ENCODE assay signal across 15 cellular contexts in genomic region chr15:28105793-28106192, GRCh38. TPM values are rescaled to one million over a fixed set of nuclear protein-coding genes. Genes with fewer than 3 reads are reported as not detected.
DNase-seq lines count a peak whose midpoint lies in the region; ATAC-seq, FAIRE-seq and TF ChIP-seq lines count a peak whose summit lies in the region.
"Had no signal": no experiment of that assay in that cellular context is flagged by ENCODE, and none has a peak within 500 bp of the region (broad histone marks: within the 10 kb centered on the region; RNA-seq: fewer than 3 reads in every experiment).

No MANE protein-coding gene starts in this region.

- H3K4me1 Mint-ChIP-seq in activated CD8-positive, alpha-beta T cell treated with anti-CD3 and anti-CD28 coated beads, Interleukin-2, amount 10 ng/mL, durations not matched to agents 7 days and 5 days (ENCODE audit: low read depth), result peaks cover 16% of the 10 kb centered on the region
- H3K4me1 Mint-ChIP-seq in stimulated activated memory B cell treated with anti-CD40 and anti-IgM and Interleukin-4, amounts not matched to agents 10 μg/mL and 1 μg/mL and 100 μg/mL, for 72 hours, result peaks cover 23% of the 10 kb centered on the region

- H3K36me3 Mint-ChIP-seq in activated CD8-positive, alpha-beta T cell treated with anti-CD3 and anti-CD28 coated beads, Interleukin-2, amount 10 ng/mL, durations not matched to agents 7 days and 5 days (ENCODE audit: low read depth), result peaks cover 1% of the 10 kb centered on the region
- H3K36me3 Mint-ChIP-seq in stimulated activated memory B cell treated with anti-CD40 and anti-IgM and Interleukin-4, amounts not matched to agents 10 μg/mL and 1 μg/mL and 100 μg/mL, for 72 hours, result no peaks in the 10 kb centered on the region

- H3K27ac Mint-ChIP-seq in activated CD8-positive, alpha-beta T cell treated with anti-CD3 and anti-CD28 coated beads, Interleukin-2, amount 10 ng/mL, durations not matched to agents 7 days and 5 days, result no peak overlapping the region
- no peak overlapping the region for H3K27ac Mint-ChIP-seq in stimulated activated memory B cell treated with anti-CD40 and anti-IgM and Interleukin-4, amounts not matched to agents 10 μg/mL and 1 μg/mL and 100 μg/mL, for 72 hours

- H3K36me3 ChIP-seq in right atrium auricular region, result no peaks in the 10 kb centered on the region
- peaks cover 0 to 2% of the 10 kb centered on the region in 2 donors for H3K36me3 ChIP-seq in lung (ENCODE audit: control insufficient read depth in 2 of 2, insufficient read depth in 2 of 2, low read length in 2 of 2)

- whole genome bisulfite sequencing in lung, 2 donors, result 88% methylated on average over 5 of the region's 5 CpGs

- H3K4me3 ChIP-seq in right atrium auricular region, result no peak overlapping the region
- H3K4me3 ChIP-seq in lung, result peak overlapping the region; percentile 16

- no peak for FAIRE-seq in frontal cortex (lab: Jason Lieb, UNC)

- H3K4me1 ChIP-seq in right atrium auricular region (peaks cover 0 to 15% of the 10 kb centered on the region in 2 donors), lung (ENCODE audit: control insufficient read depth in 2 of 2, insufficient read depth in 2 of 2, low read length in 2 of 2) (peaks cover 4 to 7% of the 10 kb centered on the region in 2 donors)

- CTCF ChIA-PET in activated CD8-positive, alpha-beta T cell treated with anti-CD3 and anti-CD28 coated beads, Interleukin-2, amount 10 ng/mL, durations not matched to agents 7 days and 5 days (lab: Charles Lee), result no interaction called here

- peak overlapping the region; percentile 47 for H3K4me3 Mint-ChIP-seq in activated CD8-positive, alpha-beta T cell treated with anti-CD3 and anti-CD28 coated beads, Interleukin-2, amount 10 ng/mL, durations not matched to agents 7 days and 5 days
- peak overlapping the region; percentile 32 for H3K4me3 Mint-ChIP-seq in stimulated activated memory B cell treated with anti-CD40 and anti-IgM and Interleukin-4, amounts not matched to agents 10 μg/mL and 1 μg/mL and 100 μg/mL, for 72 hours

- intact Hi-C loops in Right ventricle myocardium inferior (cut with DNase I), result no loop called here

- H3K27me3 Mint-ChIP-seq in activated CD8-positive, alpha-beta T cell treated with anti-CD3 and anti-CD28 coated beads, Interleukin-2, amount 10 ng/mL, durations not matched to agents 7 days and 5 days (ENCODE audit: low read depth), result peaks cover 28% of the 10 kb centered on the region
- peaks cover 36% of the 10 kb centered on the region for H3K27me3 Mint-ChIP-seq in stimulated activated memory B cell treated with anti-CD40 and anti-IgM and Interleukin-4, amounts not matched to agents 10 μg/mL and 1 μg/mL and 100 μg/mL, for 72 hours

- H3K27me3 ChIP-seq in right atrium auricular region, result no peaks in the 10 kb centered on the region
- H3K27me3 ChIP-seq in lung (ENCODE audit: control insufficient read depth, insufficient read depth), result no peaks in the 10 kb centered on the region
- H3K27me3 ChIP-seq: testis had no signal

- H3K27ac ChIP-seq in right atrium auricular region (no peak overlapping the region), lung (ENCODE audit: low read depth in 1 of 2, low read length in 1 of 2) (no peak overlapping the region)

- POLR2A ChIA-PET in activated CD8-positive, alpha-beta T cell treated with anti-CD3 and anti-CD28 coated beads, Interleukin-2, amount 10 ng/mL, durations not matched to agents 7 days and 5 days (lab: Charles Lee), result no interaction called here

- TF ChIP-seq CTCF in right atrium auricular region (IDR thresholded peaks at IDR 0.05) (no peak), lung (IDR thresholded peaks at IDR 0.05; ENCODE audit: control extremely low read depth, extremely low read depth) (no peak)

- no peaks in the 10 kb centered on the region for H3K9me3 ChIP-seq in right atrium auricular region
- peaks cover 0 to 5% of the 10 kb centered on the region in 2 donors for H3K9me3 ChIP-seq in lung (ENCODE audit: control insufficient read depth in 2 of 2, insufficient read depth in 1 of 2, low read length in 1 of 2)
- H3K9me3 ChIP-seq: testis had no signal

- no peaks in the 10 kb centered on the region for H3K9me3 Mint-ChIP-seq in activated CD8-positive, alpha-beta T cell treated with anti-CD3 and anti-CD28 coated beads, Interleukin-2, amount 10 ng/mL, durations not matched to agents 7 days and 5 days (ENCODE audit: insufficient read depth)
- H3K9me3 Mint-ChIP-seq in stimulated activated memory B cell treated with anti-CD40 and anti-IgM and Interleukin-4, amounts not matched to agents 10 μg/mL and 1 μg/mL and 100 μg/mL, for 72 hours, result no peaks in the 10 kb centered on the region

- DNase-seq in Right ventricle myocardium inferior (ENCODE audit: missing footprints), result no peak
- no peak for DNase-seq in right atrium auricular region (ENCODE audit: low spot score)
- DNase-seq in activated CD8-positive, alpha-beta T cell treated with anti-CD3 and anti-CD28 coated beads, Interleukin-2, amount 10 ng/mL, durations not matched to agents 7 days and 5 days, result no peak
- DNase-seq in lung (ENCODE audit: low spot score), result no peak
- no peak for DNase-seq in frontal cortex (ENCODE audit: low spot score in 2 of 2)
- no peak for DNase-seq in SKM-1 treated with dmso at 0.1 percent for 144 hours (lab: John Stamatoyannopoulos, UW; ENCODE audit: unreplicated experiment)
- DNase-seq in COLO829 (ENCODE audit: low spot score), result no peak
- DNase-seq: activated effector memory CD4-positive, alpha-beta T cell treated with Interleukin-2 at 50 U/mL for 16 hours; DND-41; mesenchymal stem cell; NCI-H1694; SW 1271 had no signal

- ATAC-seq in Right ventricle myocardium inferior, result peak; percentile 12
- no peak for ATAC-seq in activated CD8-positive, alpha-beta T cell treated with anti-CD3 and anti-CD28 coated beads, Interleukin-2, amount 10 ng/mL, durations not matched to agents 7 days and 5 days
- no peak for ATAC-seq in lung (ENCODE audit: insufficient read depth, low FRiP score)
- ATAC-seq in stimulated activated memory B cell treated with anti-CD40 and anti-IgM and Interleukin-4, amounts not matched to agents 10 μg/mL and 1 μg/mL and 100 μg/mL, for 72 hours, result no peak
- ATAC-seq: HCT116 had no signal

RNA-seq across cellular contexts. Expression of gene OCA2, which starts 6.7 kb away (rescaled TPM):
- not detected for total RNA-seq in Right ventricle myocardium inferior
- under 1 TPM in 1 of 2 donors, not detected in 1; 0.31 TPM for total RNA-seq in right atrium auricular region
- not detected for total RNA-seq in activated CD8-positive, alpha-beta T cell treated with anti-CD3 and anti-CD28 coated beads, Interleukin-2, amount 10 ng/mL, durations not matched to agents 7 days and 5 days
- total RNA-seq in lung, result 10 to 100 TPM in 1 of 2 donors, 1 to 10 TPM in 1; 3.9 to 23.0 TPM
- under 1 TPM; 0.49 to 0.71 TPM for polyA plus RNA-seq in lung
- 4.5 TPM for total RNA-seq in frontal cortex
